ENCODE assay signal across 18 cellular contexts in genomic region chr10:26213157-26213780, GRCh38. TPM values are rescaled to one million over a fixed set of nuclear protein-coding genes. Genes with fewer than 3 reads are reported as not detected.
A peak's percentile ranks its signal among the peaks of the same experiment; 100 is the strongest.
DNase-seq lines count a peak whose midpoint lies in the region; ATAC-seq and TF ChIP-seq lines count a peak whose summit lies in the region.
"Had no signal": no experiment of that assay in that cellular context is flagged by ENCODE, and none has a peak within 500 bp of the region (broad histone marks: within the 10 kb centered on the region; RNA-seq: fewer than 3 reads in every experiment).

No MANE protein-coding gene starts in this region.

- H3K4me2 ChIP-seq in mesendoderm (ENCODE audit: low read length), result no peak overlapping the region

- no peak overlapping the region for H2BK120ac ChIP-seq in mesendoderm (ENCODE audit: low read depth, low read length)

- no peak overlapping the region for H3K4me3 Mint-ChIP-seq in endodermal cell
- H3K4me3 Mint-ChIP-seq: CD8-positive, alpha-beta T cell had no signal

- H3K56ac ChIP-seq in mesendoderm (ENCODE audit: low read length), result no peak overlapping the region

- H3K27me3 ChIP-seq in HUES48 (ENCODE audit: control insufficient read depth, insufficient read depth, low read length) (peaks cover 94% of the 10 kb centered on the region), endodermal cell (ENCODE audit: control insufficient read depth, insufficient read depth, low read length, poor library complexity, severe bottlenecking) (peaks cover 78% of the 10 kb centered on the region), mesendoderm (ENCODE audit: insufficient read depth, low read length, poor library complexity) (peaks cover 80% of the 10 kb centered on the region), ovary (no peaks in the 10 kb centered on the region), left lung (peaks cover 74 to 85% of the 10 kb centered on the region in 2 donors)

- no peak overlapping the region for H3K4ac ChIP-seq in mesendoderm (ENCODE audit: low read depth, low read length)

- H3K4me1 ChIP-seq in HUES48 (ENCODE audit: control insufficient read depth, insufficient read depth, low read length) (peaks cover 52% of the 10 kb centered on the region), endodermal cell (ENCODE audit: control insufficient read depth, insufficient read depth, low read length) (peaks cover 16% of the 10 kb centered on the region), mesendoderm (ENCODE audit: control insufficient read depth, low read depth, low read length) (peaks cover 2% of the 10 kb centered on the region), ovary (ENCODE audit: insufficient read depth) (no peaks in the 10 kb centered on the region), left lung (peaks cover 4 to 24% of the 10 kb centered on the region in 2 donors)

- H4K5ac ChIP-seq in mesendoderm (ENCODE audit: low read length), result no peak overlapping the region

- H4K8ac ChIP-seq in mesendoderm (ENCODE audit: low read depth, low read length), result no peak overlapping the region

- H3K36me3 ChIP-seq in HUES48 (ENCODE audit: control insufficient read depth, insufficient read depth, low read length) (no peaks in the 10 kb centered on the region), endodermal cell (ENCODE audit: control insufficient read depth, insufficient read depth, low read length) (no peaks in the 10 kb centered on the region), mesendoderm (ENCODE audit: control insufficient read depth, insufficient read depth, low read length) (no peaks in the 10 kb centered on the region), ovary (no peaks in the 10 kb centered on the region), left lung (no peaks in the 10 kb centered on the region)
- H3K36me3 ChIP-seq: BLaER1 had no signal

- H3K9me3 ChIP-seq in HUES48 (ENCODE audit: control insufficient read depth, insufficient read depth, low read length) (no peaks in the 10 kb centered on the region), endodermal cell (ENCODE audit: control insufficient read depth, low read length) (no peaks in the 10 kb centered on the region), ovary (peaks cover 0 to 9% of the 10 kb centered on the region in 2 donors), left lung (no peaks in the 10 kb centered on the region)

- no peak for TF ChIP-seq EP300 in ovary (IDR thresholded peaks at IDR 0.05)

- no peaks in the 10 kb centered on the region for H3K79me1 ChIP-seq in mesendoderm (ENCODE audit: low read length)

- H3K9ac ChIP-seq in HUES48 (ENCODE audit: low read depth, low read length) (no peak overlapping the region), endodermal cell (ENCODE audit: extremely low read depth, low read length, poor library complexity, severe bottlenecking) (no peak overlapping the region), mesendoderm (ENCODE audit: low read length) (no peak overlapping the region)
- H3K9ac ChIP-seq: BLaER1, GM23248 had no signal

- H3K36me3 Mint-ChIP-seq in endodermal cell (ENCODE audit: low read depth), result peaks cover 2% of the 10 kb centered on the region
- H3K36me3 Mint-ChIP-seq: CD8-positive, alpha-beta T cell had no signal

- intact Hi-C loops in ovary (cut with DNase I) (no loop called here), left lung (cut with DNase I) (no loop called here)

- no peak overlapping the region for H3K18ac ChIP-seq in mesendoderm (ENCODE audit: low read length)

- H3K27ac Mint-ChIP-seq in endodermal cell, result no peak overlapping the region
- H3K27ac Mint-ChIP-seq: CD8-positive, alpha-beta T cell had no signal

- TF ChIP-seq POLR2A in ovary (IDR thresholded peaks at IDR 0.05), result no peak

- no peaks in the 10 kb centered on the region for H3K27me3 Mint-ChIP-seq in endodermal cell (ENCODE audit: insufficient read depth)

- no peak for TF ChIP-seq CTCF in endodermal cell (conservative IDR thresholded peaks at IDR 0.05)
- no peak for TF ChIP-seq CTCF in ovary (IDR thresholded peaks at IDR 0.05)
- TF ChIP-seq CTCF in left lung (IDR thresholded peaks at IDR 0.05), result no peak

- 84 to 87% methylated on average over 10 to 11 of the region's 11 CpGs for WGBS in endodermal cell (ENCODE audit: insufficient coverage in 1 of 2, insufficient read length in 1 of 2), 2 experiments
- no CpG with 5 or more reads among the region's 11 CpGs for WGBS in mesendoderm (ENCODE audit: extremely low coverage, insufficient coverage, low lambda C conversion rate)
- 11 to 19% (median 15%) methylated on average over 11 of the region's 11 CpGs for WGBS in ovary, 3 donors

- ATAC-seq in left lung, result no peak
- ATAC-seq: CD8-positive, alpha-beta T cell had no signal

- no peaks in the 10 kb centered on the region for H3K79me2 ChIP-seq in mesendoderm (ENCODE audit: control insufficient read depth, insufficient read depth, low read length)

- DNase-seq in ELF-1 (ENCODE audit: low read depth, low spot score) (peak; percentile 40), endodermal cell (peak; percentile 65), mesendoderm (peak; percentile 16), ovary (no peak), left lung (no peak)
- no peak for DNase-seq in activated CD4-positive, alpha-beta T cell treated with anti-CD3 and anti-CD28 coated beads, Interleukin-2, amount 50 U/mL, for 4 hours
- DNase-seq: Calu3; CD8-positive, alpha-beta T cell; DMS53; GM23248; IMR-90; NCI-H187; NCI-H526 treated with DMSO at 0.1 percent for 48 hours; OCI-M1; SHP77 had no signal

- H3K23ac ChIP-seq in mesendoderm (ENCODE audit: low read length), result no peak overlapping the region

- peaks cover 41% of the 10 kb centered on the region for H3K4me1 Mint-ChIP-seq in endodermal cell

- peak overlapping the region; percentile 40 for H3K27ac ChIP-seq in HUES48 (ENCODE audit: low read depth, low read length)
- no peak overlapping the region for H3K27ac ChIP-seq in endodermal cell (ENCODE audit: low read depth, low read length)
- H3K27ac ChIP-seq in mesendoderm (ENCODE audit: low read depth, low read length), result no peak overlapping the region
- H3K27ac ChIP-seq in ovary, result no peak overlapping the region
- no peak overlapping the region for H3K27ac ChIP-seq in left lung
- H3K27ac ChIP-seq: BLaER1, GM23248 had no signal

- no peaks in the 10 kb centered on the region for H3K9me3 Mint-ChIP-seq in endodermal cell
- H3K9me3 Mint-ChIP-seq: CD8-positive, alpha-beta T cell had no signal

- peak overlapping the region; percentile 24 for H3K4me3 ChIP-seq in HUES48 (ENCODE audit: low read depth, low read length)
- no peak overlapping the region for H3K4me3 ChIP-seq in endodermal cell (ENCODE audit: low read length)
- H3K4me3 ChIP-seq in mesendoderm (ENCODE audit: low read length), result no peak overlapping the region
- no peak overlapping the region for H3K4me3 ChIP-seq in ovary
- H3K4me3 ChIP-seq in left lung, result no peak overlapping the region
- H3K4me3 ChIP-seq: BLaER1, GM23248 had no signal

- no peak overlapping the region for H2AK5ac ChIP-seq in mesendoderm (ENCODE audit: low read length)

- no peak overlapping the region for H2BK15ac ChIP-seq in mesendoderm (replicated peaks; ENCODE audit: low read depth)

- no peak overlapping the region for H2BK5ac ChIP-seq in mesendoderm (ENCODE audit: low read length)

RNA-seq across cellular contexts. Expression of gene GAD2, which starts 3.3 kb away (rescaled TPM):
- total RNA-seq in endodermal cell (under 1 TPM in 1 of 2 donors, not detected in 1; 0.15 TPM), ovary (not detected), left lung (not detected)
- 1.9 TPM for polyA plus RNA-seq in endodermal cell (2013, experiment 1 of 2)
- 2.5 TPM for polyA plus RNA-seq in endodermal cell (2013, experiment 2 of 2)
- polyA plus RNA-seq in mesendoderm (2013, experiment 1 of 2), result 0.21 TPM
- 0.31 TPM for polyA plus RNA-seq in mesendoderm (2013, experiment 2 of 2)
- polyA plus RNA-seq in ovary, result under 1 TPM in 1 of 2 donors, not detected in 1; 0.02 TPM
- total RNA-seq: Calu3; CD8-positive, alpha-beta T cell; GM23248; IMR-90; M059J had no signal
- polyA plus RNA-seq: GM23248, IMR-90 had no signal

Comparison
In these comparisons a context has a peak if more than half of its experiments do, and no peak if none do; other contexts are left out.
1. DNase-seq: peak in ELF-1 (single experiment), endodermal cell (single experiment) and mesendoderm (single experiment); none in activated CD4-positive, alpha-beta T cell treated with anti-CD3 and anti-CD28 coated beads, Interleukin-2, amount 50 U/mL, for 4 hours (0 of 2), ovary (0 of 5) and left lung (0 of 2).